2 cellular contexts compared by ENCODE assay signal in the genomic region with DNA sequence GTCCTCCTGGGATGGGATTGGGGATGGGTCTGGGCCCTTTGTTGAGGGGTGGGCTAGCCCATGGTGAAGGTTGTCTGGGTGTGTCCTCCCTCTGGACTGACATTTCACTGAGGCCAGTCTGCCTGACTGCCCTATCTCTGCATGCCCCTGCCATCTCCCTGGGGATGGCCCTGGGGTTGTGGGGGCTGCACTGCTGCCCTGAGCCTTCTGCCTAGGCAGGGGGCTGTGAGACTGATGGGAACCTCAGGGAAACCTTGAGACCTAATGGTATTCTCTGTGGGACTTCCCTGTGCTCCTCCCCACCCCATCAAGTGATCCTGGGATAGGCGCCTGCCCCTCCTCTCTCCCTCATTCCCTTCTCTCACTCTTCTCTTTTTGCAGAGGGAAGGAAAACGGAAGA.
TF ChIP-seq lines count a peak whose summit lies in the region.

No MANE protein-coding gene starts in this region.

TF ChIP-seq in H1, 55 proteins besides CTCF, POLR2A, EP300 and RAD21:
- TF ChIP-seq YY1 (IDR thresholded peaks at IDR 0.05; ENCODE audit: low read depth, low read length) (no peak), SP1 (IDR thresholded peaks at IDR 0.05; ENCODE audit: low read depth, low read length) (no peak), CTBP2 (IDR thresholded peaks at IDR 0.05; ENCODE audit: borderline replicate concordance, insufficient read depth, insufficient read length, low read length) (no peak), KDM1A (IDR thresholded peaks at IDR 0.05; ENCODE audit: borderline replicate concordance, low read length) (no peak), GABPA (IDR thresholded peaks at IDR 0.05; ENCODE audit: borderline replicate concordance, insufficient read depth, low read length) (no peak), KDM5A (IDR thresholded peaks at IDR 0.05; ENCODE audit: low read length) (no peak), TAF1 (IDR thresholded peaks at IDR 0.05; ENCODE audit: low read depth, low read length) (no peak), FOSL1 (IDR thresholded peaks at IDR 0.05; ENCODE audit: insufficient read depth, low read depth, low read length) (no peak), SIRT6 (IDR thresholded peaks at IDR 0.05; ENCODE audit: low read length) (no peak), HDAC6 (IDR thresholded peaks at IDR 0.05; ENCODE audit: low read depth, low read length) (no peak), SAP30 (IDR thresholded peaks at IDR 0.05; ENCODE audit: insufficient read depth, insufficient replicate concordance, low read length) (no peak), BRCA1 (IDR thresholded peaks at IDR 0.05; ENCODE audit: low read depth, low read length) (no peak), CBX8 (IDR thresholded peaks at IDR 0.05; ENCODE audit: borderline replicate concordance, low read depth, low read length) (no peak), CEBPB (IDR thresholded peaks at IDR 0.05; ENCODE audit: low read depth, low read length) (no peak), CHD2 (IDR thresholded peaks at IDR 0.05; ENCODE audit: low read length) (no peak), JUN (IDR thresholded peaks at IDR 0.05; ENCODE audit: low read depth, low read length) (no peak), KDM4A (IDR thresholded peaks at IDR 0.05; ENCODE audit: low read depth, low read length, severe bottlenecking) (no peak), SIX5 (IDR thresholded peaks at IDR 0.05; ENCODE audit: low read depth, low read length) (no peak)
- TF ChIP-seq, protein P1, sequence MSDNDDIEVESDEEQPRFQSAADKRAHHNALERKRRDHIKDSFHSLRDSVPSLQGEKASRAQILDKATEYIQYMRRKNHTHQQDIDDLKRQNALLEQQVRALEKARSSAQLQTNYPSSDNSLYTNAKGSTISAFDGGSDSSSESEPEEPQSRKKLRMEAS (IDR thresholded peaks at IDR 0.05), result no peak
- TF ChIP-seq, protein P2, sequence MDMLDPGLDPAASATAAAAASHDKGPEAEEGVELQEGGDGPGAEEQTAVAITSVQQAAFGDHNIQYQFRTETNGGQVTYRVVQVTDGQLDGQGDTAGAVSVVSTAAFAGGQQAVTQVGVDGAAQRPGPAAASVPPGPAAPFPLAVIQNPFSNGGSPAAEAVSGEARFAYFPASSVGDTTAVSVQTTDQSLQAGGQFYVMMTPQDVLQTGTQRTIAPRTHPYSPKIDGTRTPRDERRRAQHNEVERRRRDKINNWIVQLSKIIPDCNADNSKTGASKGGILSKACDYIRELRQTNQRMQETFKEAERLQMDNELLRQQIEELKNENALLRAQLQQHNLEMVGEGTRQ (IDR thresholded peaks at IDR 0.05; ENCODE audit: low read length), result no peak

TF ChIP-seq in neural cell, 6 proteins besides CTCF, POLR2A, EP300 and RAD21:
- TF ChIP-seq TAF1 (IDR thresholded peaks at IDR 0.05; ENCODE audit: low read depth), result no peak
- no peak for TF ChIP-seq MXI1 (conservative IDR thresholded peaks at IDR 0.05; ENCODE audit: poor library complexity, severe bottlenecking)
- TF ChIP-seq SMC3 (conservative IDR thresholded peaks at IDR 0.05; ENCODE audit: poor library complexity), result no peak
- TF ChIP-seq EZH2 (IDR thresholded peaks at IDR 0.05; ENCODE audit: borderline replicate concordance, insufficient read depth, low read length, poor library complexity, severe bottlenecking), result no peak
- TF ChIP-seq, protein P3, sequence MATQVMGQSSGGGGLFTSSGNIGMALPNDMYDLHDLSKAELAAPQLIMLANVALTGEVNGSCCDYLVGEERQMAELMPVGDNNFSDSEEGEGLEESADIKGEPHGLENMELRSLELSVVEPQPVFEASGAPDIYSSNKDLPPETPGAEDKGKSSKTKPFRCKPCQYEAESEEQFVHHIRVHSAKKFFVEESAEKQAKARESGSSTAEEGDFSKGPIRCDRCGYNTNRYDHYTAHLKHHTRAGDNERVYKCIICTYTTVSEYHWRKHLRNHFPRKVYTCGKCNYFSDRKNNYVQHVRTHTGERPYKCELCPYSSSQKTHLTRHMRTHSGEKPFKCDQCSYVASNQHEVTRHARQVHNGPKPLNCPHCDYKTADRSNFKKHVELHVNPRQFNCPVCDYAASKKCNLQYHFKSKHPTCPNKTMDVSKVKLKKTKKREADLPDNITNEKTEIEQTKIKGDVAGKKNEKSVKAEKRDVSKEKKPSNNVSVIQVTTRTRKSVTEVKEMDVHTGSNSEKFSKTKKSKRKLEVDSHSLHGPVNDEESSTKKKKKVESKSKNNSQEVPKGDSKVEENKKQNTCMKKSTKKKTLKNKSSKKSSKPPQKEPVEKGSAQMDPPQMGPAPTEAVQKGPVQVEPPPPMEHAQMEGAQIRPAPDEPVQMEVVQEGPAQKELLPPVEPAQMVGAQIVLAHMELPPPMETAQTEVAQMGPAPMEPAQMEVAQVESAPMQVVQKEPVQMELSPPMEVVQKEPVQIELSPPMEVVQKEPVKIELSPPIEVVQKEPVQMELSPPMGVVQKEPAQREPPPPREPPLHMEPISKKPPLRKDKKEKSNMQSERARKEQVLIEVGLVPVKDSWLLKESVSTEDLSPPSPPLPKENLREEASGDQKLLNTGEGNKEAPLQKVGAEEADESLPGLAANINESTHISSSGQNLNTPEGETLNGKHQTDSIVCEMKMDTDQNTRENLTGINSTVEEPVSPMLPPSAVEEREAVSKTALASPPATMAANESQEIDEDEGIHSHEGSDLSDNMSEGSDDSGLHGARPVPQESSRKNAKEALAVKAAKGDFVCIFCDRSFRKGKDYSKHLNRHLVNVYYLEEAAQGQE (IDR thresholded peaks at IDR 0.05; ENCODE audit: borderline replicate concordance), result no peak
- no peak for TF ChIP-seq POLR2AphosphoS5 (IDR thresholded peaks at IDR 0.05)
